ENCODE assay signal across 8 cellular contexts in genomic region chr18:59961086-59961485, GRCh38.
DNase-seq lines count a peak whose midpoint lies in the region; ATAC-seq, FAIRE-seq and TF ChIP-seq lines count a peak whose summit lies in the region.

No MANE protein-coding gene starts in this region.

- H3K36me3 ChIP-seq in body of pancreas (replicated peaks in 1 of 2; ENCODE audit: insufficient read depth in 1 of 2, low read depth in 2 of 2) (no peaks in the 10 kb centered on the region), SJCRH30 (no peaks in the 10 kb centered on the region), stomach (no peaks in the 10 kb centered on the region), esophagus squamous epithelium (no peaks in the 10 kb centered on the region)

- no peak for TF ChIP-seq CTCF in body of pancreas (IDR thresholded peaks at IDR 0.05)
- no peak for TF ChIP-seq CTCF in stomach (IDR thresholded peaks at IDR 0.05)
- no peak for TF ChIP-seq CTCF in esophagus squamous epithelium (IDR thresholded peaks at IDR 0.05)

- no peak for TF ChIP-seq EP300 in stomach (IDR thresholded peaks at IDR 0.05)

- peak; percentile 72 for FAIRE-seq in GM18507 (lab: Jason Lieb, UNC)

- peaks cover 10% of the 10 kb centered on the region for H3K4me1 ChIP-seq in body of pancreas
- H3K4me1 ChIP-seq in SJCRH30, result peaks cover 20% of the 10 kb centered on the region
- H3K4me1 ChIP-seq in stomach, result no peaks in the 10 kb centered on the region
- H3K4me1 ChIP-seq in esophagus squamous epithelium, result peaks cover 0 to 20% (median 3%) of the 10 kb centered on the region in 3 donors

- ATAC-seq in GM21576 (IDR thresholded peaks at IDR 0.05; ENCODE audit: unreplicated experiment) (peak; percentile 86), HG03457 (IDR thresholded peaks at IDR 0.05; ENCODE audit: unreplicated experiment) (peak; percentile 68), body of pancreas (peak; percentile 80)

- no peak for DNase-seq in GM18507 (ENCODE audit: extremely low spot score, insufficient read length, low read depth)
- DNase-seq in body of pancreas, result peak in 3 of 4 donors; percentile 15 to 24 (median 15)
- no peak for DNase-seq in SJCRH30
- DNase-seq in stomach, result no peak
- DNase-seq in NCI-H2227 (lab: John Stamatoyannopoulos, UW; ENCODE audit: unreplicated experiment), result no peak
- DNase-seq in esophagus squamous epithelium (lab: John Stamatoyannopoulos, UW), result no peak

- intact Hi-C loops in body of pancreas (cut with DNase I), result no loop called here
- intact Hi-C loops in stomach (cut with DNase I; ENCODE audit: low total_unique reads), result no loop called here
- intact Hi-C loops in esophagus squamous epithelium (cut with DNase I), result no loop called here

- H3K9me3 ChIP-seq in body of pancreas (no peaks in the 10 kb centered on the region), SJCRH30 (replicated peaks) (no peaks in the 10 kb centered on the region), stomach (no peaks in the 10 kb centered on the region), esophagus squamous epithelium (no peaks in the 10 kb centered on the region)

- H3K27me3 ChIP-seq in body of pancreas, result no peaks in the 10 kb centered on the region
- H3K27me3 ChIP-seq in SJCRH30, result no peaks in the 10 kb centered on the region
- no peaks in the 10 kb centered on the region for H3K27me3 ChIP-seq in stomach
- no peaks in the 10 kb centered on the region for H3K27me3 ChIP-seq in esophagus squamous epithelium

- H3K27ac ChIP-seq in body of pancreas (no peak overlapping the region), SJCRH30 (no peak overlapping the region), stomach (no peak overlapping the region), esophagus squamous epithelium (peak overlapping the region in 2 of 4 donors; percentile 51)

- H3K4me3 ChIP-seq in body of pancreas (no peak overlapping the region), SJCRH30 (no peak overlapping the region), stomach (no peak overlapping the region), esophagus squamous epithelium (no peak overlapping the region)

- WGBS in body of pancreas, 2 donors, result 24 to 27% methylated on average over 4 of the region's 4 CpGs
- WGBS in stomach, 5 donors, result 41 to 65% (median 48%) methylated on average over 4 of the region's 4 CpGs
- WGBS in esophagus squamous epithelium, 2 donors, result 18 to 26% methylated on average over 4 of the region's 4 CpGs

- TF ChIP-seq POLR2A in body of pancreas (IDR thresholded peaks at IDR 0.05) (no peak), stomach (IDR thresholded peaks at IDR 0.05) (no peak), esophagus squamous epithelium (IDR thresholded peaks at IDR 0.05) (no peak)

Comparison
In these comparisons a context has a peak if more than half of its experiments do, and no peak if none do; other contexts are left out.
1. DNase-seq: peak in body of pancreas (3 of 4); none in GM18507 (single experiment), SJCRH30 (0 of 2), stomach (single experiment), NCI-H2227 (single experiment) and esophagus squamous epithelium (single experiment).
2. Peak in every context shown above with its lines, with median percentiles within 50 percentile points of each other: ATAC-seq.